23 cellular contexts compared by ENCODE assay signal in the genomic region with DNA sequence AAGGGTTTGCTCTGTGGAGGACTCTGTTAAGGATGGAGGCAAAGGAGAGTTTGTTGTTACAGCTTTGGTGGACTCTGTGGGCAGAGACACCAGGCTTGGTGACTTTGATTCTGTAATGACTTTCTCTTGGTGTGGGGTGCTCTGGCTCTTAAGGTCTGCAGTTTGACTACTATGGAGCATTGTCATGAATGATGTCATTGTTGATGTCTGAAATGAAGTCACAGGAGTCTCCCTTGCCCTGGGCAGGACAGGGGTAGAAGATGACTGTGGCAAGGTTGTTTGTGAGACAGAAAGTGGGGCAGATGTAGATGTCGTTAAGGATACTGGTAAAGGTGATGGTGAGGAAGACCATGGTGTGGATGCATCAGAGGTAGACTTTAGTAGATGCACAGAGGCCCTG.
"Had no signal": no experiment of that assay in that cellular context is flagged by ENCODE, and none has a peak within 500 bp of the region (broad histone marks: within the 10 kb centered on the region; RNA-seq: fewer than 3 reads in every experiment).

No MANE protein-coding gene starts in this region.

- H3K4me3 Mint-ChIP-seq: activated naive CD8-positive, alpha-beta T cell; endodermal cell; mesothelial cell of epicardium; nephron; stimulated activated memory B cell treated with anti-CD40 and anti-IgM and Interleukin-4, amounts not matched to agents 10 μg/mL and 1 μg/mL and 100 μg/mL, for 72 hours; type B pancreatic cell had no signal

- H3K9me3 ChIP-seq: left ventricle myocardium inferior, pancreas, testis, vagina had no signal

- H3K27me3 ChIP-seq: cardiac muscle cell, foreskin keratinocyte, pancreas, testis, vagina had no signal

- H3K27ac Mint-ChIP-seq: activated naive CD8-positive, alpha-beta T cell; endodermal cell; mesothelial cell of epicardium; nephron; stimulated activated memory B cell treated with anti-CD40 and anti-IgM and Interleukin-4, amounts not matched to agents 10 μg/mL and 1 μg/mL and 100 μg/mL, for 72 hours; type B pancreatic cell had no signal

- FAIRE-seq: pancreas had no signal

- H3K4me1 Mint-ChIP-seq: mesothelial cell of epicardium; nephron; stimulated activated memory B cell treated with anti-CD40 and anti-IgM and Interleukin-4, amounts not matched to agents 10 μg/mL and 1 μg/mL and 100 μg/mL, for 72 hours had no signal

- H3K9me3 Mint-ChIP-seq: endodermal cell; mesothelial cell of epicardium; nephron; stimulated activated memory B cell treated with anti-CD40 and anti-IgM and Interleukin-4, amounts not matched to agents 10 μg/mL and 1 μg/mL and 100 μg/mL, for 72 hours; type B pancreatic cell had no signal

- DNase-seq: activated CD4-positive, alpha-beta T cell treated with anti-CD3 and anti-CD28 coated beads for 1 hour; activated CD4-positive, alpha-beta T cell treated with anti-CD3 and anti-CD28 coated beads, Interleukin-2, amount 50 U/mL, for 4 hours; activated gamma-delta T cell treated with Interleukin-2 at 50 U/mL for 16 hours; amygdala; cortex of kidney; endodermal cell; foreskin keratinocyte; kidney glomerular epithelial cell; left ventricle myocardium inferior; pancreas; right cardiac atrium; stimulated activated CD4-positive, alpha-beta T cell treated with anti-CD3 and anti-CD28 coated beads, Interleukin-1b, Interleukin-23, amount 100 ng/mL, for 48 hours; testis had no signal

- H3K27me3 Mint-ChIP-seq: activated naive CD8-positive, alpha-beta T cell; stimulated activated memory B cell treated with anti-CD40 and anti-IgM and Interleukin-4, amounts not matched to agents 10 μg/mL and 1 μg/mL and 100 μg/mL, for 72 hours; type B pancreatic cell had no signal

- ATAC-seq: foreskin keratinocyte; pancreas; right cardiac atrium; stimulated activated memory B cell treated with anti-CD40 and anti-IgM and Interleukin-4, amounts not matched to agents 10 μg/mL and 1 μg/mL and 100 μg/mL, for 72 hours had no signal

- H3K27ac ChIP-seq: foreskin keratinocyte, pancreas, SK-N-MC, skin epidermis, testis, vagina, VCaP had no signal

- H3K4me3 ChIP-seq: cardiac muscle cell, left ventricle myocardium inferior, pancreas, SK-N-MC, skin epidermis, testis, vagina had no signal
